ENCODE assay signal across 3 cellular contexts in genomic region chr5:39757121-39757520, GRCh38.
TF ChIP-seq lines count a peak whose summit lies in the region.

No MANE protein-coding gene starts in this region.

TF ChIP-seq in A549, 52 proteins besides CTCF, POLR2A, EP300 and RAD21 (continued from another document):
- no peak for TF ChIP-seq ELK1 (IDR thresholded peaks at IDR 0.05; ENCODE audit: low read depth, low read length)
- no peak for TF ChIP-seq ESRRA (IDR thresholded peaks at IDR 0.05; ENCODE audit: borderline replicate concordance, low read length)
- TF ChIP-seq FOSB (CRISPR knock-in tag; IDR thresholded peaks at IDR 0.05), result no peak
- no peak for TF ChIP-seq EHMT2 (IDR thresholded peaks at IDR 0.05; ENCODE audit: low read depth)
- TF ChIP-seq MAZ (IDR thresholded peaks at IDR 0.05; ENCODE audit: borderline replicate concordance, low read depth, low read length), result no peak
- no peak for TF ChIP-seq MAFK (IDR thresholded peaks at IDR 0.05; ENCODE audit: partially characterized antibody)
TF ChIP-seq in A549: peak in this region for 0.

TF ChIP-seq in GM23338, 12 proteins besides CTCF, POLR2A, EP300 and RAD21 (continued from another document):
- TF ChIP-seq POLR2AphosphoS5 (IDR thresholded peaks at IDR 0.05; ENCODE audit: low read depth) (no peak), EZH2phosphoT487 (IDR thresholded peaks at IDR 0.05; ENCODE audit: unreplicated experiment) (no peak), ZNF462 (CRISPR knock-in tag; IDR thresholded peaks at IDR 0.05) (no peak), EZH2 (IDR thresholded peaks at IDR 0.05; ENCODE audit: low read depth, unreplicated experiment) (no peak), JUNB (IDR thresholded peaks at IDR 0.05; ENCODE audit: unreplicated experiment) (no peak), NANOG (IDR thresholded peaks at IDR 0.05; ENCODE audit: borderline replicate concordance) (no peak)

TF ChIP-seq in HepG2, 621 proteins besides CTCF, POLR2A, EP300 and RAD21 (continued from another document):
- TF ChIP-seq HOMEZ (CRISPR knock-in tag; IDR thresholded peaks at IDR 0.05; ENCODE audit: low read depth), result no peak
- TF ChIP-seq FIP1L1 (IDR thresholded peaks at IDR 0.05; ENCODE audit: borderline replicate concordance, insufficient read depth, low read depth, low read length), result no peak
- TF ChIP-seq AKAP8 (CRISPR knock-in tag; IDR thresholded peaks at IDR 0.05), result no peak
- TF ChIP-seq RNF219 (CRISPR knock-in tag; IDR thresholded peaks at IDR 0.05), result no peak
- TF ChIP-seq ZNF121 (CRISPR knock-in tag; IDR thresholded peaks at IDR 0.05), result no peak
- no peak for TF ChIP-seq HINFP (CRISPR knock-in tag; IDR thresholded peaks at IDR 0.05; ENCODE audit: low read depth)
- no peak for TF ChIP-seq ZNF570 (CRISPR knock-in tag; IDR thresholded peaks at IDR 0.05; ENCODE audit: borderline replicate concordance)
- no peak for TF ChIP-seq ELF3 (CRISPR knock-in tag; IDR thresholded peaks at IDR 0.05)
- no peak for TF ChIP-seq GABPA (IDR thresholded peaks at IDR 0.05; ENCODE audit: low read depth, low read length)
- no peak for TF ChIP-seq GABPA (CRISPR knock-in tag; IDR thresholded peaks at IDR 0.05; ENCODE audit: low read depth)
TF ChIP-seq in HepG2: peak in this region for 0.
